Comparison of ENCODE assay signal across 13 cellular contexts in genomic region chr10:24118246-24118645, GRCh38.
DNase-seq lines count a peak whose midpoint lies in the region; ATAC-seq and TF ChIP-seq lines count a peak whose summit lies in the region.
"Had no signal": no experiment of that assay in that cellular context is flagged by ENCODE, and none has a peak within 500 bp of the region (broad histone marks: within the 10 kb centered on the region; RNA-seq: fewer than 3 reads in every experiment).

No MANE protein-coding gene starts in this region.

- peak; percentile 33 for DNase-seq in NCI-H2171 (lab: John Stamatoyannopoulos, UW)
- peak; percentile 1 for DNase-seq in dermis blood vessel endothelial cell
- DNase-seq in right lobe of liver = no peak
- no peak for DNase-seq in spleen
- DNase-seq in glomerular visceral epithelial cell (ENCODE audit: extremely low spot score) = no peak
- no peak for DNase-seq in esophagus squamous epithelium (lab: John Stamatoyannopoulos, UW)
- DNase-seq: activated CD4-positive, alpha-beta T cell treated with anti-CD3 and anti-CD28 coated beads, Interleukin-2, amount 50 U/mL, for 4 hours; EL; MM.1S; NCI-H446 had no signal

- H3K36me3 ChIP-seq in right lobe of liver (no peaks in the 10 kb centered on the region), spleen (no peaks in the 10 kb centered on the region), esophagus squamous epithelium (no peaks in the 10 kb centered on the region)
- H3K36me3 ChIP-seq: BLaER1 treated with 17β-estradiol and CSF1 and Interleukin-3, amounts not matched to agents 10 nM and 100 nM; HAP-1 had no signal

- intact Hi-C loops in right lobe of liver (cut with DNase I) = no loop called here
- intact Hi-C loops in spleen (cut with DNase I; ENCODE audit: low total_unique reads) = no loop called here
- intact Hi-C loops in esophagus squamous epithelium (cut with DNase I) = no loop called here

- H3K9me3 ChIP-seq in right lobe of liver = no peaks in the 10 kb centered on the region
- H3K9me3 ChIP-seq in spleen = no peaks in the 10 kb centered on the region
- no peaks in the 10 kb centered on the region for H3K9me3 ChIP-seq in esophagus squamous epithelium
- H3K9me3 ChIP-seq: BLaER1 treated with 17β-estradiol and CSF1 and Interleukin-3, amounts not matched to agents 10 nM and 100 nM; HAP-1 had no signal

- H3K4me3 ChIP-seq in right lobe of liver = no peak overlapping the region
- H3K4me3 ChIP-seq in spleen = peak overlapping the region in 2 of 8 donors; percentile 2 to 33
- H3K4me3 ChIP-seq in esophagus squamous epithelium = no peak overlapping the region
- H3K4me3 ChIP-seq: BLaER1 treated with 17β-estradiol and CSF1 and Interleukin-3, amounts not matched to agents 10 nM and 100 nM; HAP-1 had no signal

- ATAC-seq in right lobe of liver (peak; percentile 53 to 68 (median 60)), GM21529 (IDR thresholded peaks at IDR 0.05; ENCODE audit: unreplicated experiment) (no peak)

- TF ChIP-seq POLR2A in right lobe of liver (IDR thresholded peaks at IDR 0.05) (no peak), spleen (IDR thresholded peaks at IDR 0.05) (no peak), esophagus squamous epithelium (IDR thresholded peaks at IDR 0.05) (no peak)

- TF ChIP-seq CTCF in right lobe of liver (IDR thresholded peaks at IDR 0.05) (no peak), spleen (IDR thresholded peaks at IDR 0.05 in 8 of 11, conservative IDR thresholded peaks at IDR 0.05 in 3 of 11) (no peak), esophagus squamous epithelium (IDR thresholded peaks at IDR 0.05) (no peak)

- H3K27me3 ChIP-seq in right lobe of liver (no peaks in the 10 kb centered on the region), spleen (replicated peaks in 1 of 7) (no peaks in the 10 kb centered on the region), esophagus squamous epithelium (no peaks in the 10 kb centered on the region)
- H3K27me3 ChIP-seq: BLaER1 treated with 17β-estradiol and CSF1 and Interleukin-3, amounts not matched to agents 10 nM and 100 nM had no signal

- H3K27ac ChIP-seq in right lobe of liver = peak overlapping the region in 1 of 3 donors; percentile 26
- peak overlapping the region in 5 of 8 donors; percentile 23 to 44 (median 30) for H3K27ac ChIP-seq in spleen
- H3K27ac ChIP-seq in esophagus squamous epithelium = no peak overlapping the region
- H3K27ac ChIP-seq: BLaER1 treated with 17β-estradiol and CSF1 and Interleukin-3, amounts not matched to agents 10 nM and 100 nM had no signal

- H3K4me1 ChIP-seq in right lobe of liver = no peaks in the 10 kb centered on the region
- H3K4me1 ChIP-seq in spleen = peaks cover 0 to 7% (median 0%) of the 10 kb centered on the region in 6 donors
- H3K4me1 ChIP-seq in esophagus squamous epithelium = no peaks in the 10 kb centered on the region
- H3K4me1 ChIP-seq: HAP-1 had no signal

- 26% methylated on average over 9 of the region's 12 CpGs for WGBS in right lobe of liver (ENCODE audit: insufficient coverage, low coverage, low lambda C conversion rate, missing lambda C conversion rate)
- 30 to 54% (median 39%) methylated on average over 12 of the region's 12 CpGs for WGBS in spleen, 5 donors
- WGBS in esophagus squamous epithelium, 2 donors = 53 to 57% methylated on average over 12 of the region's 12 CpGs

Comparison
In these comparisons a context has a peak if more than half of its experiments do, and no peak if none do; other contexts are left out.
1. DNase-seq: peak in NCI-H2171 (single experiment) and dermis blood vessel endothelial cell (single experiment); none in right lobe of liver (0 of 3), spleen (single experiment), glomerular visceral epithelial cell (single experiment) and esophagus squamous epithelium (single experiment).
2. H3K27ac ChIP-seq: peak in spleen (5 of 8); none in esophagus squamous epithelium (0 of 4).